ENCODE assay signal across 1 cellular context in the genomic region with DNA sequence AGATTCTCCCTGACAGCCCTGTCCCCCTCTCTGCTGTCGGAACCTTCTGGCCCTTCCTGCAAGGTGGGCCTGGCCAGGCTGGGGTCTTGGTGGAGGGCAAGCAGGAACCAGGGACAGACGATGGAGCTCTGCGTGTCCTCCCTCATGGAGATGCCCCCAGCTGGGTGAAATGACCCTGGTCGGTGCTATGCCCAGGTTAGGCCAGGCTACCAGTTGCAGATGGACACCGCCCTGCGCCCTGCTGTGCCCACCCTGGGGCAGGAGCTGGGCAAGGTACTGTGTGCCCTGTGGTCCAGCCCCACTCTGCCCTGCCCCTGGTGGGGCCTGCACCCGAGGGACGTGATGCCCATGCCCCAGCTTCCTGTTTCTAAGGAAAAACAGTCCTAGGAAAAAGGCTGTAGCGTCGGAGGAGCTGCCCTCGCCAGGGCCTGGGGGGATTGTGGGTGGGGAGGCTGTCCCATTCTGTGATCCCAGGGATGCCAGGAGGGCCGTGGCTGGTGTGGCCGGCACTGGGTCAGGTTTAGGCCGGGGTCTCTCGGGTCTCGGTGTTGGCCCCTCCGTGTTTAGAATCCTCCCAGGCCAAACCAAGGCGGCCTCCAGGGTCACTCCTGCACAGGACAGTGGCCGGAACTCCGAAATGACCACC.
TF ChIP-seq lines count a peak whose summit lies in the region.

No MANE protein-coding gene starts in this region.

TF ChIP-seq in H1, 55 proteins besides CTCF, POLR2A, EP300 and RAD21:
- TF ChIP-seq, protein P1, sequence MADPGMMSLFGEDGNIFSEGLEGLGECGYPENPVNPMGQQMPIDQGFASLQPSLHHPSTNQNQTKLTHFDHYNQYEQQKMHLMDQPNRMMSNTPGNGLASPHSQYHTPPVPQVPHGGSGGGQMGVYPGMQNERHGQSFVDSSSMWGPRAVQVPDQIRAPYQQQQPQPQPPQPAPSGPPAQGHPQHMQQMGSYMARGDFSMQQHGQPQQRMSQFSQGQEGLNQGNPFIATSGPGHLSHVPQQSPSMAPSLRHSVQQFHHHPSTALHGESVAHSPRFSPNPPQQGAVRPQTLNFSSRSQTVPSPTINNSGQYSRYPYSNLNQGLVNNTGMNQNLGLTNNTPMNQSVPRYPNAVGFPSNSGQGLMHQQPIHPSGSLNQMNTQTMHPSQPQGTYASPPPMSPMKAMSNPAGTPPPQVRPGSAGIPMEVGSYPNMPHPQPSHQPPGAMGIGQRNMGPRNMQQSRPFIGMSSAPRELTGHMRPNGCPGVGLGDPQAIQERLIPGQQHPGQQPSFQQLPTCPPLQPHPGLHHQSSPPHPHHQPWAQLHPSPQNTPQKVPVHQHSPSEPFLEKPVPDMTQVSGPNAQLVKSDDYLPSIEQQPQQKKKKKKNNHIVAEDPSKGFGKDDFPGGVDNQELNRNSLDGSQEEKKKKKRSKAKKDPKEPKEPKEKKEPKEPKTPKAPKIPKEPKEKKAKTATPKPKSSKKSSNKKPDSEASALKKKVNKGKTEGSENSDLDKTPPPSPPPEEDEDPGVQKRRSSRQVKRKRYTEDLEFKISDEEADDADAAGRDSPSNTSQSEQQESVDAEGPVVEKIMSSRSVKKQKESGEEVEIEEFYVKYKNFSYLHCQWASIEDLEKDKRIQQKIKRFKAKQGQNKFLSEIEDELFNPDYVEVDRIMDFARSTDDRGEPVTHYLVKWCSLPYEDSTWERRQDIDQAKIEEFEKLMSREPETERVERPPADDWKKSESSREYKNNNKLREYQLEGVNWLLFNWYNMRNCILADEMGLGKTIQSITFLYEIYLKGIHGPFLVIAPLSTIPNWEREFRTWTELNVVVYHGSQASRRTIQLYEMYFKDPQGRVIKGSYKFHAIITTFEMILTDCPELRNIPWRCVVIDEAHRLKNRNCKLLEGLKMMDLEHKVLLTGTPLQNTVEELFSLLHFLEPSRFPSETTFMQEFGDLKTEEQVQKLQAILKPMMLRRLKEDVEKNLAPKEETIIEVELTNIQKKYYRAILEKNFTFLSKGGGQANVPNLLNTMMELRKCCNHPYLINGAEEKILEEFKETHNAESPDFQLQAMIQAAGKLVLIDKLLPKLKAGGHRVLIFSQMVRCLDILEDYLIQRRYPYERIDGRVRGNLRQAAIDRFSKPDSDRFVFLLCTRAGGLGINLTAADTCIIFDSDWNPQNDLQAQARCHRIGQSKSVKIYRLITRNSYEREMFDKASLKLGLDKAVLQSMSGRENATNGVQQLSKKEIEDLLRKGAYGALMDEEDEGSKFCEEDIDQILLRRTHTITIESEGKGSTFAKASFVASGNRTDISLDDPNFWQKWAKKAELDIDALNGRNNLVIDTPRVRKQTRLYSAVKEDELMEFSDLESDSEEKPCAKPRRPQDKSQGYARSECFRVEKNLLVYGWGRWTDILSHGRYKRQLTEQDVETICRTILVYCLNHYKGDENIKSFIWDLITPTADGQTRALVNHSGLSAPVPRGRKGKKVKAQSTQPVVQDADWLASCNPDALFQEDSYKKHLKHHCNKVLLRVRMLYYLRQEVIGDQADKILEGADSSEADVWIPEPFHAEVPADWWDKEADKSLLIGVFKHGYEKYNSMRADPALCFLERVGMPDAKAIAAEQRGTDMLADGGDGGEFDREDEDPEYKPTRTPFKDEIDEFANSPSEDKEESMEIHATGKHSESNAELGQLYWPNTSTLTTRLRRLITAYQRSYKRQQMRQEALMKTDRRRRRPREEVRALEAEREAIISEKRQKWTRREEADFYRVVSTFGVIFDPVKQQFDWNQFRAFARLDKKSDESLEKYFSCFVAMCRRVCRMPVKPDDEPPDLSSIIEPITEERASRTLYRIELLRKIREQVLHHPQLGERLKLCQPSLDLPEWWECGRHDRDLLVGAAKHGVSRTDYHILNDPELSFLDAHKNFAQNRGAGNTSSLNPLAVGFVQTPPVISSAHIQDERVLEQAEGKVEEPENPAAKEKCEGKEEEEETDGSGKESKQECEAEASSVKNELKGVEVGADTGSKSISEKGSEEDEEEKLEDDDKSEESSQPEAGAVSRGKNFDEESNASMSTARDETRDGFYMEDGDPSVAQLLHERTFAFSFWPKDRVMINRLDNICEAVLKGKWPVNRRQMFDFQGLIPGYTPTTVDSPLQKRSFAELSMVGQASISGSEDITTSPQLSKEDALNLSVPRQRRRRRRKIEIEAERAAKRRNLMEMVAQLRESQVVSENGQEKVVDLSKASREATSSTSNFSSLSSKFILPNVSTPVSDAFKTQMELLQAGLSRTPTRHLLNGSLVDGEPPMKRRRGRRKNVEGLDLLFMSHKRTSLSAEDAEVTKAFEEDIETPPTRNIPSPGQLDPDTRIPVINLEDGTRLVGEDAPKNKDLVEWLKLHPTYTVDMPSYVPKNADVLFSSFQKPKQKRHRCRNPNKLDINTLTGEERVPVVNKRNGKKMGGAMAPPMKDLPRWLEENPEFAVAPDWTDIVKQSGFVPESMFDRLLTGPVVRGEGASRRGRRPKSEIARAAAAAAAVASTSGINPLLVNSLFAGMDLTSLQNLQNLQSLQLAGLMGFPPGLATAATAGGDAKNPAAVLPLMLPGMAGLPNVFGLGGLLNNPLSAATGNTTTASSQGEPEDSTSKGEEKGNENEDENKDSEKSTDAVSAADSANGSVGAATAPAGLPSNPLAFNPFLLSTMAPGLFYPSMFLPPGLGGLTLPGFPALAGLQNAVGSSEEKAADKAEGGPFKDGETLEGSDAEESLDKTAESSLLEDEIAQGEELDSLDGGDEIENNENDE (IDR thresholded peaks at IDR 0.05; ENCODE audit: insufficient replicate concordance, low read length): no peak
- TF ChIP-seq SP2 (IDR thresholded peaks at IDR 0.05; ENCODE audit: low read length) (no peak), BRCA1 (IDR thresholded peaks at IDR 0.05; ENCODE audit: low read depth, low read length) (no peak), FOSL1 (IDR thresholded peaks at IDR 0.05; ENCODE audit: insufficient read depth, low read depth, low read length) (no peak), KDM5A (IDR thresholded peaks at IDR 0.05; ENCODE audit: low read length) (no peak), HDAC6 (IDR thresholded peaks at IDR 0.05; ENCODE audit: low read depth, low read length) (no peak), CBX5 (IDR thresholded peaks at IDR 0.05; ENCODE audit: low read depth, low read length) (no peak)
